Comparison of ENCODE assay signal across 8 cellular contexts in the genomic region with DNA sequence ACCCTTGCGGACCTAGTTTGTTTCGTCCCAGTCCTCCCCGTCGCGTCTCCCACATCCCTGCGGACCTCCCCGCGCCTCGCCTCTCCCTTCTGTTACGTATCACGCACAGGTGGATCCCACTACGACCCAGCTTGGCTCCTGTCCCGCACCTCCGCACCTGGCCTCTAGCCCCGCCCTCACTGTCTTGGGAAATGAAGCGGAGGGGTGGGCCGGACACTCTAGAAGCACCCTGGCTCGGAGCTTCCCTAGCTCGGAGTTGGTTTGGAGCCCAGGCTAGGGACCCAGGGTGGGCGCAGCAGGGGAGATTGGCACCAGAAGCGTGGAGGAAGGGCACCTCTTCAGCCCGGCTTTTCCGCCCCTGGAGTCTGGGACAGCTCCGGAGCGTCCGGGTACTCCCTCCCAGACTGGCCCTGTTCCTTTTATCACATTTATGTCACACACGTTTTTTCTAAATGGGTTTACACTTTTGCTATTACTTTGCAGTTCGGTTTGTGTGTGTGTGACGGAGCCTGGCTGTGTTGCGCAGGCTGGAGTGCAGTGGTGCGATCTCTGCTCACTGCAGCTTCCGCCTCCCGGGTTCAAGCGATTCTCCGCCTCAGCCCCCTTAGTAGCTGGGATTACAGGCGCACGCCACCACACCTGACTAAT. TPM values are rescaled to one million over a fixed set of nuclear protein-coding genes. Genes with fewer than 3 reads are reported as not detected.
DNase-seq lines count a peak whose midpoint lies in the region; ATAC-seq lines count a peak whose summit lies in the region.

No MANE protein-coding gene starts in this region.

- peaks cover 34% of the 10 kb centered on the region for H3K4me1 Mint-ChIP-seq in activated CD4-positive, alpha-beta memory T cell treated with anti-CD3 and anti-CD28 coated beads, Interleukin-2, amount 10 ng/mL, durations not matched to agents 7 days and 5 days
- H3K4me1 Mint-ChIP-seq in stimulated activated naive CD8-positive, alpha-beta T cell treated with anti-CD3 and anti-CD28 coated beads, Interleukin-15, Interleukin-2, amounts not matched to agents 100 ng/mL and 50 ng/mL, for 24 hours (ENCODE audit: low read depth), result peaks cover 33% of the 10 kb centered on the region

- no peaks in the 10 kb centered on the region for H3K4me1 ChIP-seq in endocrine pancreas (ENCODE audit: control insufficient read depth, insufficient read depth, low read length)

- POLR2A ChIA-PET in activated CD4-positive, alpha-beta memory T cell treated with anti-CD3 and anti-CD28 coated beads, Interleukin-2, amount 10 ng/mL, durations not matched to agents 7 days and 5 days (lab: Charles Lee), result interaction anchor here (0.7 to 3.7 kb wide), 11 partner anchors 8 to 1164 kb away, joined by 3 to 67 read pairs (median 4); partner anchors contain the start of genes AMDHD2, ATP6V0C, PGP and TRAF7

- peak overlapping the region; percentile 98 for H3K4me3 Mint-ChIP-seq in activated CD4-positive, alpha-beta memory T cell treated with anti-CD3 and anti-CD28 coated beads, Interleukin-2, amount 10 ng/mL, durations not matched to agents 7 days and 5 days
- H3K4me3 Mint-ChIP-seq in stimulated activated naive CD8-positive, alpha-beta T cell treated with anti-CD3 and anti-CD28 coated beads, Interleukin-15, Interleukin-2, amounts not matched to agents 100 ng/mL and 50 ng/mL, for 24 hours, result peak overlapping the region; percentile 88

- DNase-seq in NCI-H2107 treated with DMSO at 0.1 percent for 48 hours (lab: John Stamatoyannopoulos, UW; ENCODE audit: unreplicated experiment) (peak; percentile 26), NCI-H2107 (lab: John Stamatoyannopoulos, UW) (no peak), NCI-H2171 (lab: John Stamatoyannopoulos, UW) (peak; percentile 62), midbrain (lab: John Stamatoyannopoulos, UW) (peak; percentile 42)
- peak; percentile 74 for DNase-seq in activated CD4-positive, alpha-beta memory T cell treated with anti-CD3 and anti-CD28 coated beads, Interleukin-2, amount 10 ng/mL, durations not matched to agents 7 days and 5 days

- H3K9ac ChIP-seq in endocrine pancreas (ENCODE audit: control insufficient read depth, insufficient read depth, low read length), result peak overlapping the region; percentile 99

- no peaks in the 10 kb centered on the region for H3K36me3 ChIP-seq in endocrine pancreas (ENCODE audit: control insufficient read depth, insufficient read depth, low read length)

- H3K4me3 ChIP-seq in endocrine pancreas (ENCODE audit: control insufficient read depth, insufficient read depth, low read length), result peak overlapping the region; percentile 47

- ATAC-seq in HG03439 (IDR thresholded peaks at IDR 0.05; ENCODE audit: unreplicated experiment), result no peak

- peak overlapping the region; percentile 100 for H3K27ac Mint-ChIP-seq in activated CD4-positive, alpha-beta memory T cell treated with anti-CD3 and anti-CD28 coated beads, Interleukin-2, amount 10 ng/mL, durations not matched to agents 7 days and 5 days
- H3K27ac Mint-ChIP-seq in stimulated activated naive CD8-positive, alpha-beta T cell treated with anti-CD3 and anti-CD28 coated beads, Interleukin-15, Interleukin-2, amounts not matched to agents 100 ng/mL and 50 ng/mL, for 24 hours, result peak overlapping the region; percentile 97

- H3K27me3 Mint-ChIP-seq in activated CD4-positive, alpha-beta memory T cell treated with anti-CD3 and anti-CD28 coated beads, Interleukin-2, amount 10 ng/mL, durations not matched to agents 7 days and 5 days, result no peaks in the 10 kb centered on the region
- H3K27me3 Mint-ChIP-seq in stimulated activated naive CD8-positive, alpha-beta T cell treated with anti-CD3 and anti-CD28 coated beads, Interleukin-15, Interleukin-2, amounts not matched to agents 100 ng/mL and 50 ng/mL, for 24 hours, result no peaks in the 10 kb centered on the region

- no peaks in the 10 kb centered on the region for H3K27me3 ChIP-seq in endocrine pancreas (ENCODE audit: control insufficient read depth, insufficient read depth, low read length)

- CTCF ChIA-PET in activated CD4-positive, alpha-beta memory T cell treated with anti-CD3 and anti-CD28 coated beads, Interleukin-2, amount 10 ng/mL, durations not matched to agents 7 days and 5 days (lab: Charles Lee), result interaction anchor here (1.1 kb wide), 1 partner anchor 12 kb away, joined by 6 read pairs; the partner anchor contains the start of gene AMDHD2

- H3K36me3 Mint-ChIP-seq in activated CD4-positive, alpha-beta memory T cell treated with anti-CD3 and anti-CD28 coated beads, Interleukin-2, amount 10 ng/mL, durations not matched to agents 7 days and 5 days (ENCODE audit: low read depth), result no peaks in the 10 kb centered on the region
- H3K36me3 Mint-ChIP-seq in stimulated activated naive CD8-positive, alpha-beta T cell treated with anti-CD3 and anti-CD28 coated beads, Interleukin-15, Interleukin-2, amounts not matched to agents 100 ng/mL and 50 ng/mL, for 24 hours (ENCODE audit: low read depth), result no peaks in the 10 kb centered on the region

- no peaks in the 10 kb centered on the region for H3K9me3 Mint-ChIP-seq in activated CD4-positive, alpha-beta memory T cell treated with anti-CD3 and anti-CD28 coated beads, Interleukin-2, amount 10 ng/mL, durations not matched to agents 7 days and 5 days
- no peaks in the 10 kb centered on the region for H3K9me3 Mint-ChIP-seq in stimulated activated naive CD8-positive, alpha-beta T cell treated with anti-CD3 and anti-CD28 coated beads, Interleukin-15, Interleukin-2, amounts not matched to agents 100 ng/mL and 50 ng/mL, for 24 hours

- H3K9me3 ChIP-seq in endocrine pancreas (ENCODE audit: control insufficient read depth, low read length), result no peaks in the 10 kb centered on the region

RNA-seq across cellular contexts. Expression of gene CEMP1, which starts 1.4 kb away (rescaled TPM):
- under 1 TPM in 1 of 2 experiments, not detected in 1; 0.23 TPM for total RNA-seq in activated CD4-positive, alpha-beta memory T cell treated with anti-CD3 and anti-CD28 coated beads, Interleukin-2, amount 10 ng/mL, durations not matched to agents 7 days and 5 days

RNA-seq across cellular contexts. Expression of gene PDPK1, which starts 5.2 kb away (rescaled TPM):
- 10 to 100 TPM; 43.5 to 45.2 TPM for total RNA-seq in activated CD4-positive, alpha-beta memory T cell treated with anti-CD3 and anti-CD28 coated beads, Interleukin-2, amount 10 ng/mL, durations not matched to agents 7 days and 5 days

RNA-seq across cellular contexts. Expression of gene AMDHD2, which starts 12.4 kb away (rescaled TPM):
- total RNA-seq in activated CD4-positive, alpha-beta memory T cell treated with anti-CD3 and anti-CD28 coated beads, Interleukin-2, amount 10 ng/mL, durations not matched to agents 7 days and 5 days, result 10 to 100 TPM; 51.6 to 55.5 TPM

RNA-seq across cellular contexts. Expression of gene ATP6V0C, which starts 18.9 kb away (rescaled TPM):
- total RNA-seq in activated CD4-positive, alpha-beta memory T cell treated with anti-CD3 and anti-CD28 coated beads, Interleukin-2, amount 10 ng/mL, durations not matched to agents 7 days and 5 days, result 100 to 1,000 TPM; 112 to 125 TPM

RNA-seq across cellular contexts. Expression of gene TBC1D24, which starts 57.7 kb away (rescaled TPM):
- 10 to 100 TPM; 11.4 to 13.7 TPM for total RNA-seq in activated CD4-positive, alpha-beta memory T cell treated with anti-CD3 and anti-CD28 coated beads, Interleukin-2, amount 10 ng/mL, durations not matched to agents 7 days and 5 days
